In the genomic region with DNA sequence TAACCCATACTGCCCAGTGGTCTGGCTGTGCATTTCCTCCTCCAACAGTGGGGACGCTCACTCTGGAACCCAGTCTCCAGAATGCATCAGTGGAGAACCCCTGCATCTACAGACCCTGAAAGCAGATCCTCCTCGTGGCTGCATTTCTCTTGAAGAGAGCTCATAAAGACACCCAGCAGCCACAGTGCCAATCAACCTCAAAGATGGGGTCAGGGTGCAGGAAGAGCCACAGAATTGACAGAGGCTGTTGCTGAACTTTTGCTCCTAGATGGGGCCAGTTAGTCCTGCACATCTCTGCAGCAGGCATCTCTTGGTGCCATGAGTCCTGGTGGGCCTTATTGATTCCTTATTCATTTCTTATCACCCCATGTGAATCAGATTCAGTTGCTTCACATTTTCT, we compare ENCODE assay signal across 7 cellular contexts.
"Had no signal": no experiment of that assay in that cellular context is flagged by ENCODE, and none has a peak within 500 bp of the region (broad histone marks: within the 10 kb centered on the region; RNA-seq: fewer than 3 reads in every experiment).

No MANE protein-coding gene starts in this region.

- H3K4me3 Mint-ChIP-seq: HFFc6, IgD-negative memory B cell had no signal

- H3K36me3 ChIP-seq: HAP-1 had no signal

- ATAC-seq: HCT116 had no signal

- H3K9me3 ChIP-seq: HAP-1 had no signal

- H3K9ac ChIP-seq: GM23248 had no signal

- DNase-seq: GM23248, GOT3, H7, HFFc6 had no signal

- H3K27me3 Mint-ChIP-seq: IgD-negative memory B cell had no signal

- H3K27ac ChIP-seq: GM23248 had no signal

- H2AFZ ChIP-seq: GM23248 had no signal

- H3K27ac Mint-ChIP-seq: HFFc6, IgD-negative memory B cell had no signal

- H3K4me3 ChIP-seq: GM23248, HAP-1 had no signal

- H3K9me3 Mint-ChIP-seq: HFFc6 had no signal

- H3K4me1 ChIP-seq: HAP-1 had no signal
